ENCODE assay signal across 10 cellular contexts in the genomic region with DNA sequence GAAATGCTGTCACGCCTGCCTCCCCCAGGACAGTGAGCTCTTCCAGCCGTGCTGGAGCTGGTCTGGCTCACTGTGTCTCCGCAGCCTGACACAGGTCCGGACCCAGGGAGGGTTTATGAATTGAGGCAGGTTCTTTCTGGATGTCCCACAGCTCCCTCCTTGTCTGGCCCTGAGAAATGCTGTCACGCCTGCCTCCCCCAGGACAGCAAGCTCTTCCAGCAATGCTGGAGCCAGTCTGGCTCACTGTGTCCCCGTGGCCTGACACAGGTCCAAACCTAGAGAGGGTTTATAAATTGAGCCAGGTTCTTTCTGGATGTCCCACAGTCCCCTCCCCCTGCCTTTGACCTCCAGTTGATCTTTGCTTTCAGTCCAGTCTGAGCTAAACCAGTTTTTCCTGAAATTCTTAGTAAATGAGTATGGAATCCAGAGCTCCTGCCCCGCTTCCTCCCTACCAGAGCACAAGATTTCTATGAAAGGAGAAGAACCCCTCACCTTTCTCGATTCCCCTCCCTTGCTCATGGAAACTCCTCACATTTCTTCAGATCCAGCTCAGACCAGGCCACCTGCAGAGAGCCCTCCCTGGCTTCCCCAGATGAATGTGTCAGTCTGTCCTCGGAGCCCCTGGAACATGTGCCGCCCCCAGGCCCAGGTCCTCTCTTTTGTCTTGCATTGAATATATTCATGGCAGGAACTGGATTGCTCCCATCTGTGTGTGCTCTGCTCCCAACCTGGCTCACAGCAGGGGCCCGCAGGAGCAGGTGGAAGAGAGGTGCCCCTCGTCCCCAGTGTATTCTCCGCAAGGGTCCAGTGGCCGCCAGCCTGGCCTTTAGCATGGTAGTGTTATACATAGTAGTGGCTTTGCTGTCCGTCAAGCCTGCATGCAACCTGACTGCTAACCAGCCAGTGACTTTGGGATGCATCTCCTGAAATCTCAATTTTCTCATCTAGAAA.
A peak's percentile ranks its signal among the peaks of the same experiment; 100 is the strongest.
DNase-seq lines count a peak whose midpoint lies in the region; ATAC-seq, FAIRE-seq and TF ChIP-seq lines count a peak whose summit lies in the region.
"Had no signal": no experiment of that assay in that cellular context is flagged by ENCODE, and none has a peak within 500 bp of the region (broad histone marks: within the 10 kb centered on the region; RNA-seq: fewer than 3 reads in every experiment).

No MANE protein-coding gene starts in this region.

- H3K4me3 Mint-ChIP-seq in type B pancreatic cell (peak overlapping the region; percentile 84), CD14-positive monocyte (no peak overlapping the region)
- no peak overlapping the region for H3K4me3 Mint-ChIP-seq in CD8-positive, alpha-beta memory T cell

- H3K4me2 ChIP-seq in H1 (ENCODE audit: insufficient read depth in 1 of 2, low read depth in 2 of 2, low read length in 2 of 2), result peak overlapping the region; percentile 5 to 22; a peak in 2 of 4 replicates

- H3K14ac ChIP-seq in H1 (ENCODE audit: insufficient read length), result no peak overlapping the region

- no peak overlapping the region for H2AK5ac ChIP-seq in H1 (ENCODE audit: low read depth, low read length)

- no peak overlapping the region for H3K23ac ChIP-seq in H1 (ENCODE audit: insufficient read length)

- peak overlapping the region; percentile 4 for H2BK120ac ChIP-seq in H1 (replicated peaks; ENCODE audit: low read depth, low read length)

- no peak overlapping the region for H4K5ac ChIP-seq in H1 (ENCODE audit: insufficient read length, low read depth, low read length)

- POLR2A ChIA-PET in H1 (lab: Charles Lee; ENCODE audit: partially characterized antibody), result interaction anchor here (1.3 kb wide), 1 partner anchor 9 kb away, joined by 7 read pairs; no protein-coding TSS in a partner anchor
- POLR2A ChIA-PET in CD8-positive, alpha-beta memory T cell (lab: Charles Lee), result no interaction called here

- H3K9ac ChIP-seq in H1 (replicated peaks in 1 of 4; ENCODE audit: extremely low read depth in 1 of 4, low read depth in 3 of 4, low read length in 3 of 4), result no peak overlapping the region

- TF ChIP-seq EP300 in H1 (IDR thresholded peaks at IDR 0.05; ENCODE audit: borderline replicate concordance in 1 of 2, low read depth in 2 of 2, low read length in 2 of 2), result no peak

- FAIRE-seq in H1 (lab: Jason Lieb, UNC), result no peak

- TF ChIP-seq RAD21 in H1 (IDR thresholded peaks at IDR 0.05 in 1 of 2, conservative IDR thresholded peaks at IDR 0.05 in 1 of 2; ENCODE audit: low read depth in 2 of 2, low read length in 2 of 2), result no peak

- peaks cover 14 to 23% (median 15%) of the 10 kb centered on the region in 4 experiments for H3K4me1 ChIP-seq in H1 (replicated peaks in 1 of 4; ENCODE audit: control insufficient read depth in 3 of 4, insufficient read depth in 4 of 4, low read length in 3 of 4)
- no peaks in the 10 kb centered on the region for H3K4me1 ChIP-seq in CD8-positive, alpha-beta memory T cell (ENCODE audit: insufficient read depth, low read length)

- H3K4me1 Mint-ChIP-seq in type B pancreatic cell (ENCODE audit: unreplicated experiment) (peaks cover 55% of the 10 kb centered on the region), CD14-positive monocyte (peaks cover 10% of the 10 kb centered on the region)
- no peaks in the 10 kb centered on the region for H3K4me1 Mint-ChIP-seq in CD8-positive, alpha-beta memory T cell

- CTCF ChIA-PET in H1 (lab: Charles Lee; ENCODE audit: partially characterized antibody), result interaction anchor here (0.9 to 3.2 kb wide), 9 partner anchors 9 to 118 kb away, joined by 3 to 16 read pairs (median 5); no protein-coding TSS in a partner anchor
- CTCF ChIA-PET in CD8-positive, alpha-beta memory T cell (lab: Charles Lee), result no interaction called here

- H2BK12ac ChIP-seq in H1 (ENCODE audit: low read depth, low read length), result no peak overlapping the region

- H3K36me3 Mint-ChIP-seq in type B pancreatic cell, result no peaks in the 10 kb centered on the region
- no peaks in the 10 kb centered on the region for H3K36me3 Mint-ChIP-seq in CD14-positive monocyte
- no peaks in the 10 kb centered on the region for H3K36me3 Mint-ChIP-seq in CD8-positive, alpha-beta memory T cell

- H2BK15ac ChIP-seq in H1 (ENCODE audit: low read length), result no peak overlapping the region

- intact Hi-C loops in left colon (cut with DNase I, micrococcal nuclease) (no loop called here), CD14-positive monocyte (cut with micrococcal nuclease) (no loop called here)

- H3K36me3 ChIP-seq in H1 (ENCODE audit: control insufficient read depth in 2 of 4, insufficient read depth in 4 of 4, low read length in 3 of 4), result no peaks in the 10 kb centered on the region
- H3K36me3 ChIP-seq in CD8-positive, alpha-beta memory T cell (ENCODE audit: insufficient read depth, low read length), result no peaks in the 10 kb centered on the region

- peaks cover 0 to 2% of the 10 kb centered on the region in 2 experiments for H4K20me1 ChIP-seq in H1 (replicated peaks in 1 of 2; ENCODE audit: control insufficient read depth in 1 of 2, insufficient read depth in 2 of 2, low read length in 2 of 2)

- 0 out of 2 replicates have a peak overlapping the region, but pooled peaks have one; percentile 3 for H2BK5ac ChIP-seq in H1 (ENCODE audit: low read depth, low read length)

- TF ChIP-seq POLR2A in H1 (IDR thresholded peaks at IDR 0.05; ENCODE audit: control extremely low read depth in 1 of 2, low read depth in 2 of 2, low read length in 2 of 2), result no peak

- H3K9me3 ChIP-seq in H1 (ENCODE audit: insufficient read depth in 2 of 2, low read depth in 1 of 2, low read length in 1 of 2), result no peaks in the 10 kb centered on the region
- no peaks in the 10 kb centered on the region for H3K9me3 ChIP-seq in CD8-positive, alpha-beta memory T cell (ENCODE audit: low read length)

- no peak overlapping the region; the same call in 1 of the 2 replicates for H3K18ac ChIP-seq in H1 (ENCODE audit: extremely low read depth, low read length)

- peak in 2 of 3 experiments; percentile 20 to 53 for DNase-seq in NCI-H1417 (lab: John Stamatoyannopoulos, UW)
- DNase-seq in NCI-H1417 treated with DMSO at 0.1 percent for 48 hours (lab: John Stamatoyannopoulos, UW), result no peak
- peak in 1 of 2 experiments; percentile 25 for DNase-seq in H1 (ENCODE audit: low read depth in 1 of 2, low spot score in 2 of 2)
- peak in 1 of 2 donors; percentile 16 for DNase-seq in left colon
- DNase-seq in type B pancreatic cell (ENCODE audit: extremely low spot score, unreplicated experiment), result no peak
- DNase-seq in CD14-positive monocyte (ENCODE audit: low spot score), result no peak
- no peak for DNase-seq in CD8-positive, alpha-beta memory T cell
- DNase-seq: T1000 had no signal

- H3K27me3 Mint-ChIP-seq in type B pancreatic cell (no peaks in the 10 kb centered on the region), CD14-positive monocyte (ENCODE audit: low read depth in 3 of 3) (peaks cover 4 to 8% (median 4%) of the 10 kb centered on the region in 3 donors)
- H3K27me3 Mint-ChIP-seq in CD8-positive, alpha-beta memory T cell, result peaks cover 5 to 15% of the 10 kb centered on the region in 2 donors

- no peaks in the 10 kb centered on the region for H3K23me2 ChIP-seq in H1 (ENCODE audit: low read depth, low read length)

- no peak overlapping the region for H4K8ac ChIP-seq in H1 (ENCODE audit: extremely low read depth, insufficient read depth, low read length)

- no peak overlapping the region for H2BK20ac ChIP-seq in H1 (ENCODE audit: low read length)

- no peaks in the 10 kb centered on the region for H3K79me2 ChIP-seq in H1 (ENCODE audit: control insufficient read depth in 1 of 2, insufficient read depth in 2 of 2, low read length in 2 of 2)

- WGBS in H1 (ENCODE audit: extremely low coverage in 1 of 2, insufficient coverage in 1 of 2, insufficient read length in 1 of 2, insufficient replicate concordance in 2 of 2, low coverage in 1 of 2, low lambda C conversion rate in 2 of 2, missing lambda C conversion rate in 1 of 2), 2 experiments, result 65% methylated on average over 15 of the region's 15 CpGs; no CpG with 5 or more reads in 1 of the 2 experiments

- H2AFZ ChIP-seq in H1 (ENCODE audit: low read length), result no peak overlapping the region

- H3K27ac Mint-ChIP-seq in type B pancreatic cell (peak overlapping the region; percentile 94), CD14-positive monocyte (peak overlapping the region in 1 of 7 donors; percentile 2)
- H3K27ac Mint-ChIP-seq in CD8-positive, alpha-beta memory T cell, result no peak overlapping the region

- H3K27ac ChIP-seq in H1 (ENCODE audit: low read depth, low read length), result no peak overlapping the region
- H3K27ac ChIP-seq in CD8-positive, alpha-beta memory T cell (ENCODE audit: low read depth, low read length), result no peak overlapping the region
- H3K27ac ChIP-seq: 22Rv1 had no signal

- no peaks in the 10 kb centered on the region for H3K79me1 ChIP-seq in H1 (ENCODE audit: low read depth, low read length)

- H3K27me3 ChIP-seq in H1 (replicated peaks in 1 of 4; ENCODE audit: control insufficient read depth in 3 of 4, extremely low read depth in 1 of 4, insufficient read depth in 3 of 4, low read length in 3 of 4), result no peaks in the 10 kb centered on the region
- H3K27me3 ChIP-seq in CD8-positive, alpha-beta memory T cell (ENCODE audit: insufficient read depth, low read length, poor library complexity, severe bottlenecking), result no peaks in the 10 kb centered on the region

- no peak overlapping the region for H4K91ac ChIP-seq in H1 (replicated peaks; ENCODE audit: insufficient read length, low read length)

- H3K9me3 Mint-ChIP-seq in type B pancreatic cell (no peaks in the 10 kb centered on the region), CD14-positive monocyte (no peaks in the 10 kb centered on the region)
- H3K9me3 Mint-ChIP-seq in CD8-positive, alpha-beta memory T cell, result no peaks in the 10 kb centered on the region

- peak overlapping the region; percentile 74 for H3K4ac ChIP-seq in H1 (replicated peaks; ENCODE audit: insufficient read length, low read depth, low read length)

- TF ChIP-seq CTCF in H1 (IDR thresholded peaks at IDR 0.05; ENCODE audit: control extremely low read depth in 1 of 3, insufficient read depth in 1 of 3, low read depth in 1 of 3, low read length in 3 of 3) (no peak), type B pancreatic cell (conservative IDR thresholded peaks at IDR 0.05) (no peak), CD14-positive monocyte (IDR thresholded peaks at IDR 0.05) (no peak)

- ATAC-seq in left colon (peak; percentile 37), HG02763 (IDR thresholded peaks at IDR 0.05; ENCODE audit: unreplicated experiment) (no peak)

- H3K4me3 ChIP-seq in H1 (ENCODE audit: extremely low read depth in 1 of 4, insufficient read depth in 2 of 4, low read depth in 3 of 4, low read length in 4 of 4), result peak overlapping the region in 1 of 4 experiments; percentile 1; a peak in 3 of 8 replicates
- no peak overlapping the region for H3K4me3 ChIP-seq in CD8-positive, alpha-beta memory T cell (ENCODE audit: low read length)

- no peak overlapping the region for H3K56ac ChIP-seq in H1 (replicated peaks; ENCODE audit: insufficient read length, low read depth, low read length)

Comparison
In these comparisons a context has a peak if more than half of its experiments do, and no peak if none do; other contexts are left out.
1. DNase-seq: peak in NCI-H1417 (2 of 3); none in NCI-H1417 treated with DMSO at 0.1 percent for 48 hours (single experiment), type B pancreatic cell (single experiment), CD14-positive monocyte (single experiment) and CD8-positive, alpha-beta memory T cell (0 of 5).